ENCODE assay signal across 18 cellular contexts in genomic region chr5:45113726-45114125, GRCh38.
DNase-seq lines count a peak whose midpoint lies in the region; ATAC-seq, FAIRE-seq and TF ChIP-seq lines count a peak whose summit lies in the region.
"Had no signal": no experiment of that assay in that cellular context is flagged by ENCODE, and none has a peak within 500 bp of the region (broad histone marks: within the 10 kb centered on the region; RNA-seq: fewer than 3 reads in every experiment).

No MANE protein-coding gene starts in this region.

- H3K4me3 Mint-ChIP-seq in activated CD4-positive, alpha-beta T cell treated with anti-CD3 and anti-CD28 coated beads for 36 hours, result no peak overlapping the region
- H3K4me3 Mint-ChIP-seq: CD8-positive, alpha-beta memory T cell; HFFc6 had no signal

- intact Hi-C loops in activated CD4-positive, alpha-beta T cell treated with anti-CD3 and anti-CD28 coated beads for 36 hours (cut with DNase I, micrococcal nuclease), result no loop called here

- TF ChIP-seq CTCF in bronchial epithelial cell (IDR thresholded peaks at IDR 0.05; ENCODE audit: insufficient read depth, low read length, severe bottlenecking), result no peak

- no peak for ATAC-seq in activated CD4-positive, alpha-beta T cell treated with anti-CD3 and anti-CD28 coated beads for 36 hours
- ATAC-seq in HG03469 (IDR thresholded peaks at IDR 0.05; ENCODE audit: unreplicated experiment) (no peak), HG03039 (IDR thresholded peaks at IDR 0.05; ENCODE audit: unreplicated experiment) (no peak)

- H3K27me3 Mint-ChIP-seq in activated CD4-positive, alpha-beta T cell treated with anti-CD3 and anti-CD28 coated beads for 36 hours, result no peaks in the 10 kb centered on the region
- H3K27me3 Mint-ChIP-seq: CD8-positive, alpha-beta memory T cell had no signal

- no peak overlapping the region for H3K27ac Mint-ChIP-seq in activated CD4-positive, alpha-beta T cell treated with anti-CD3 and anti-CD28 coated beads for 36 hours
- H3K27ac Mint-ChIP-seq: CD8-positive, alpha-beta memory T cell; HFFc6 had no signal

- H3K36me3 ChIP-seq in bronchial epithelial cell (ENCODE audit: control insufficient read depth, insufficient read depth, low read length), result no peaks in the 10 kb centered on the region
- H3K36me3 ChIP-seq: BLaER1 had no signal

- DNase-seq in H54 (ENCODE audit: insufficient read length, low spot score) (peak; percentile 11), NCI-H226 (peak; percentile 89), bronchial epithelial cell (ENCODE audit: low read depth) (peak; percentile 31), non-pigmented ciliary epithelial cell (ENCODE audit: low read depth) (peak; percentile 3), GM03348 (ENCODE audit: low spot score) (no peak)
- no peak for DNase-seq in activated CD4-positive, alpha-beta T cell treated with anti-CD3 and anti-CD28 coated beads for 36 hours
- DNase-seq: CD8-positive, alpha-beta memory T cell; HFFc6; NCI-H1092; NCI-H1694; NCI-H446 treated with DMSO at 0.1 percent for 48 hours; NCI-H774; PC-9; SHP77 treated with DMSO at 0.1 percent for 48 hours had no signal

- no peak for TF ChIP-seq POLR2A in H54 (IDR thresholded peaks at IDR 0.05; ENCODE audit: low read depth, low read length)

- FAIRE-seq in H54 (lab: Jason Lieb, UNC) (peak; percentile 95), bronchial epithelial cell (lab: Jason Lieb, UNC) (no peak)
- FAIRE-seq: H1 had no signal

- CTCF ChIA-PET in activated CD4-positive, alpha-beta T cell treated with anti-CD3 and anti-CD28 coated beads for 36 hours (lab: Charles Lee), result no interaction called here

- H3K4me1 Mint-ChIP-seq in activated CD4-positive, alpha-beta T cell treated with anti-CD3 and anti-CD28 coated beads for 36 hours, result no peaks in the 10 kb centered on the region
- H3K4me1 Mint-ChIP-seq: CD8-positive, alpha-beta memory T cell had no signal

- H3K4me3 ChIP-seq in bronchial epithelial cell (ENCODE audit: low read depth, low read length), result no peak overlapping the region
- H3K4me3 ChIP-seq: BLaER1, PC-9 had no signal

- no peaks in the 10 kb centered on the region for H3K36me3 Mint-ChIP-seq in activated CD4-positive, alpha-beta T cell treated with anti-CD3 and anti-CD28 coated beads for 36 hours (ENCODE audit: low read depth)
- H3K36me3 Mint-ChIP-seq: CD8-positive, alpha-beta memory T cell had no signal

- POLR2A ChIA-PET in activated CD4-positive, alpha-beta T cell treated with anti-CD3 and anti-CD28 coated beads for 36 hours (lab: Charles Lee), result no interaction called here

- no peaks in the 10 kb centered on the region for H3K27me3 ChIP-seq in bronchial epithelial cell (ENCODE audit: control insufficient read depth, insufficient read depth, low read length)
- H3K27me3 ChIP-seq: BLaER1 had no signal

- peaks cover 9% of the 10 kb centered on the region for H3K9me3 Mint-ChIP-seq in activated CD4-positive, alpha-beta T cell treated with anti-CD3 and anti-CD28 coated beads for 36 hours (ENCODE audit: low read depth)

Comparison
In these comparisons a context has a peak if more than half of its experiments do, and no peak if none do; other contexts are left out.
1. DNase-seq: peak in H54 (single experiment), NCI-H226 (single experiment), bronchial epithelial cell (single experiment) and non-pigmented ciliary epithelial cell (single experiment); none in activated CD4-positive, alpha-beta T cell treated with anti-CD3 and anti-CD28 coated beads for 36 hours (single experiment) and GM03348 (single experiment).